Comparison of ENCODE assay signal across 14 cellular contexts in the genomic region with DNA sequence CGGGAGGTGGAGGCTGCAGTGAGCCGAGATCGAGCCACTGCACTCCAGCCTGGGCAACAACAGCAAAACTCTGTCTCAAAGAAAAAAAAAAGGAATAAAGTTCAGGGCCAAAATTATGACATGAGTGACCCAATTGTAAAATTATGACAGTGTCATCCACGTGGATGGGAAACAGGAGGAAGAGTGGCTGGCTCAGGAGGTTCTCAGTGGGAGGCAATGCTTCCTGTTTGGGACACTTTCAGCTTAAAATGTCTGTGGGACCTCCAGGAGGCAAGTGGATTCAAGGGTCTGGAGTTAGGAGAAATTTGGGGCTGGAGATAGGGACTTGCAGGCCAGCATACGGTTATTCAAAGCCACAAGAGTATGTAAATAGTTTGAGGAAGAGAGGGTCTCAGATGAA.
"Had no signal": no experiment of that assay in that cellular context is flagged by ENCODE, and none has a peak within 500 bp of the region (broad histone marks: within the 10 kb centered on the region; RNA-seq: fewer than 3 reads in every experiment).

No MANE protein-coding gene starts in this region.

- H3K36me3 Mint-ChIP-seq: stimulated activated naive B cell treated with anti-CD40 and anti-IgM and Interleukin-4, amounts not matched to agents 10 μg/mL and 1 μg/mL and 100 μg/mL, for 72 hours had no signal

- H3K27ac Mint-ChIP-seq: activated CD4-positive, alpha-beta memory T cell treated with anti-CD3 and anti-CD28 coated beads, Interleukin-2, amount 10 ng/mL, durations not matched to agents 7 days and 5 days; activated T-helper 1 cell treated with anti-CD3 and anti-CD28 coated beads, Interleukin-12 subunit alpha, Interleukin-12 subunit beta, Interleukin-2, Interleukin-4 antibody, amounts not matched to agents 30 ng/mL and 10 ng/mL and 1 ng/mL, durations not matched to agents 14 hours and 24 hours and 36 hours had no signal

- H3K9me3 Mint-ChIP-seq: activated CD4-positive, alpha-beta memory T cell treated with anti-CD3 and anti-CD28 coated beads, Interleukin-2, amount 10 ng/mL, durations not matched to agents 7 days and 5 days; activated T-helper 1 cell treated with anti-CD3 and anti-CD28 coated beads, Interleukin-12 subunit alpha, Interleukin-12 subunit beta, Interleukin-2, Interleukin-4 antibody, amounts not matched to agents 30 ng/mL and 10 ng/mL and 1 ng/mL, durations not matched to agents 14 hours and 24 hours and 36 hours; neural crest cell; stimulated activated naive B cell treated with anti-CD40 and anti-IgM and Interleukin-4, amounts not matched to agents 10 μg/mL and 1 μg/mL and 100 μg/mL, for 72 hours had no signal

- H3K36me3 ChIP-seq: cardiac muscle cell, right atrium auricular region, tibial nerve had no signal

- H3K27me3 Mint-ChIP-seq: activated CD4-positive, alpha-beta memory T cell treated with anti-CD3 and anti-CD28 coated beads, Interleukin-2, amount 10 ng/mL, durations not matched to agents 7 days and 5 days; stimulated activated naive B cell treated with anti-CD40 and anti-IgM and Interleukin-4, amounts not matched to agents 10 μg/mL and 1 μg/mL and 100 μg/mL, for 72 hours had no signal

- H3K4me1 ChIP-seq: foreskin keratinocyte, right atrium auricular region, tibial nerve had no signal

- H3K27me3 ChIP-seq: cardiac muscle cell, foreskin keratinocyte, right atrium auricular region, tibial nerve had no signal

- H3K4me3 ChIP-seq: cardiac muscle cell, right atrium auricular region, tibial nerve had no signal

- ATAC-seq: foreskin keratinocyte; stimulated activated naive B cell treated with anti-CD40 and anti-IgM and Interleukin-4, amounts not matched to agents 10 μg/mL and 1 μg/mL and 100 μg/mL, for 72 hours had no signal

- H3K9me3 ChIP-seq: right atrium auricular region, tibial nerve had no signal

- H3K4me3 Mint-ChIP-seq: activated CD4-positive, alpha-beta memory T cell treated with anti-CD3 and anti-CD28 coated beads, Interleukin-2, amount 10 ng/mL, durations not matched to agents 7 days and 5 days; activated T-helper 1 cell treated with anti-CD3 and anti-CD28 coated beads, Interleukin-12 subunit alpha, Interleukin-12 subunit beta, Interleukin-2, Interleukin-4 antibody, amounts not matched to agents 30 ng/mL and 10 ng/mL and 1 ng/mL, durations not matched to agents 14 hours and 24 hours and 36 hours; neural crest cell; stimulated activated naive B cell treated with anti-CD40 and anti-IgM and Interleukin-4, amounts not matched to agents 10 μg/mL and 1 μg/mL and 100 μg/mL, for 72 hours had no signal

- DNase-seq: activated CD4-positive, alpha-beta memory T cell treated with anti-CD3 and anti-CD28 coated beads, Interleukin-2, amount 10 ng/mL, durations not matched to agents 7 days and 5 days; activated CD4-positive, alpha-beta T cell treated with anti-CD3 and anti-CD28 coated beads for 1 hour; activated CD8-positive, alpha-beta memory T cell treated with anti-CD3 and anti-CD28 coated beads, Interleukin-2, amount 50 U/mL, for 48 hours; activated naive CD4-positive, alpha-beta T cell treated with Interleukin-2 at 50 U/mL for 16 hours; foreskin keratinocyte; left cardiac atrium; small intestine; stimulated activated naive B cell treated with anti-CD40 and anti-IgM and Interleukin-4, amounts not matched to agents 10 μg/mL and 1 μg/mL and 100 μg/mL, for 72 hours; T-helper 2 cell had no signal

- H3K4me1 Mint-ChIP-seq: neural crest cell had no signal

- H3K27ac ChIP-seq: cardiac muscle cell, foreskin keratinocyte, right atrium auricular region, tibial nerve had no signal
